Comparison of ENCODE assay signal across 1 cellular context in genomic region chr19:42420055-42420544, GRCh38.
A peak's percentile ranks its signal among the peaks of the same experiment; 100 is the strongest.
TF ChIP-seq lines count a peak whose summit lies in the region.

No MANE protein-coding gene starts in this region.

TF ChIP-seq in HepG2, 621 proteins besides CTCF, POLR2A, EP300 and RAD21 (continued from another document and continues in another):
- TF ChIP-seq GATAD2A (CRISPR knock-in tag; IDR thresholded peaks at IDR 0.05) (peak; percentile 65), REXO4 (CRISPR knock-in tag; IDR thresholded peaks at IDR 0.05; ENCODE audit: borderline replicate concordance) (no peak), SOX6 (IDR thresholded peaks at IDR 0.05) (no peak), SOX6 (CRISPR knock-in tag; IDR thresholded peaks at IDR 0.05) (peak; percentile 44), ZBTB25 (CRISPR knock-in tag; IDR thresholded peaks at IDR 0.05) (peak; percentile 40; the same call in 1 of the 2 replicates), MATR3 (CRISPR knock-in tag; IDR thresholded peaks at IDR 0.05) (no peak), ZNF556 (CRISPR knock-in tag; IDR thresholded peaks at IDR 0.05; ENCODE audit: borderline replicate concordance) (no peak), ZFX (CRISPR knock-in tag; IDR thresholded peaks at IDR 0.05; ENCODE audit: low read depth) (no peak), ELF4 (CRISPR knock-in tag; IDR thresholded peaks at IDR 0.05; ENCODE audit: borderline replicate concordance) (no peak), ZNF281 (CRISPR knock-in tag; IDR thresholded peaks at IDR 0.05; ENCODE audit: borderline replicate concordance) (no peak), ATRX (CRISPR knock-in tag; IDR thresholded peaks at IDR 0.05; ENCODE audit: borderline replicate concordance) (no peak), ZNF253 (CRISPR knock-in tag; IDR thresholded peaks at IDR 0.05; ENCODE audit: borderline replicate concordance) (no peak), ZNF34 (CRISPR knock-in tag; IDR thresholded peaks at IDR 0.05; ENCODE audit: borderline replicate concordance) (no peak), HBP1 (CRISPR knock-in tag; IDR thresholded peaks at IDR 0.05; ENCODE audit: low read depth) (no peak), ZNF263 (CRISPR knock-in tag; IDR thresholded peaks at IDR 0.05) (peak; percentile 21; the same call in 1 of the 2 replicates), ZMYM3 (CRISPR knock-in tag; IDR thresholded peaks at IDR 0.05) (peak; percentile 86), ZNF878 (CRISPR knock-in tag; IDR thresholded peaks at IDR 0.05) (no peak), GTF3A (CRISPR knock-in tag; conservative IDR thresholded peaks at IDR 0.05) (no peak), ZBTB3 (CRISPR knock-in tag; IDR thresholded peaks at IDR 0.05; ENCODE audit: borderline replicate concordance, low read depth) (no peak), ZMYM2 (CRISPR knock-in tag; IDR thresholded peaks at IDR 0.05) (0 out of 2 replicates have a peak, but pooled peaks have one; percentile 54), ZNF775 (CRISPR knock-in tag; IDR thresholded peaks at IDR 0.05; ENCODE audit: borderline replicate concordance) (no peak), ZNF501 (CRISPR knock-in tag; IDR thresholded peaks at IDR 0.05) (0 out of 2 replicates have a peak, but pooled peaks have one; percentile 34), ZNF598 (CRISPR knock-in tag; IDR thresholded peaks at IDR 0.05; ENCODE audit: borderline replicate concordance) (no peak), MLX (CRISPR knock-in tag; IDR thresholded peaks at IDR 0.05) (0 out of 2 replicates have a peak, but pooled peaks have one; percentile 15), HHEX (CRISPR knock-in tag; IDR thresholded peaks at IDR 0.05) (no peak), ZC3H13 (CRISPR knock-in tag; IDR thresholded peaks at IDR 0.05) (0 out of 2 replicates have a peak, but pooled peaks have one; percentile 28), XBP1 (CRISPR knock-in tag; IDR thresholded peaks at IDR 0.05) (no peak), YY1 (IDR thresholded peaks at IDR 0.05; ENCODE audit: insufficient read depth, insufficient replicate concordance, low read depth, low read length) (no peak), FOXA1 (IDR thresholded peaks at IDR 0.05) (no peak), FOXA1 (CRISPR knock-in tag; IDR thresholded peaks at IDR 0.05) (peak; percentile 51; the same call in 1 of the 2 replicates), ZNF609 (CRISPR knock-in tag; IDR thresholded peaks at IDR 0.05; ENCODE audit: borderline replicate concordance) (no peak), CCDC6 (CRISPR knock-in tag; IDR thresholded peaks at IDR 0.05) (no peak), ZNF879 (CRISPR knock-in tag; IDR thresholded peaks at IDR 0.05) (no peak), ZBTB4 (CRISPR knock-in tag; IDR thresholded peaks at IDR 0.05; ENCODE audit: borderline replicate concordance) (no peak), NRL (CRISPR knock-in tag; IDR thresholded peaks at IDR 0.05; ENCODE audit: borderline replicate concordance) (no peak), ZNF407 (CRISPR knock-in tag; IDR thresholded peaks at IDR 0.05; ENCODE audit: not compliant biosample characterization) (no peak)
